In the genomic region with DNA sequence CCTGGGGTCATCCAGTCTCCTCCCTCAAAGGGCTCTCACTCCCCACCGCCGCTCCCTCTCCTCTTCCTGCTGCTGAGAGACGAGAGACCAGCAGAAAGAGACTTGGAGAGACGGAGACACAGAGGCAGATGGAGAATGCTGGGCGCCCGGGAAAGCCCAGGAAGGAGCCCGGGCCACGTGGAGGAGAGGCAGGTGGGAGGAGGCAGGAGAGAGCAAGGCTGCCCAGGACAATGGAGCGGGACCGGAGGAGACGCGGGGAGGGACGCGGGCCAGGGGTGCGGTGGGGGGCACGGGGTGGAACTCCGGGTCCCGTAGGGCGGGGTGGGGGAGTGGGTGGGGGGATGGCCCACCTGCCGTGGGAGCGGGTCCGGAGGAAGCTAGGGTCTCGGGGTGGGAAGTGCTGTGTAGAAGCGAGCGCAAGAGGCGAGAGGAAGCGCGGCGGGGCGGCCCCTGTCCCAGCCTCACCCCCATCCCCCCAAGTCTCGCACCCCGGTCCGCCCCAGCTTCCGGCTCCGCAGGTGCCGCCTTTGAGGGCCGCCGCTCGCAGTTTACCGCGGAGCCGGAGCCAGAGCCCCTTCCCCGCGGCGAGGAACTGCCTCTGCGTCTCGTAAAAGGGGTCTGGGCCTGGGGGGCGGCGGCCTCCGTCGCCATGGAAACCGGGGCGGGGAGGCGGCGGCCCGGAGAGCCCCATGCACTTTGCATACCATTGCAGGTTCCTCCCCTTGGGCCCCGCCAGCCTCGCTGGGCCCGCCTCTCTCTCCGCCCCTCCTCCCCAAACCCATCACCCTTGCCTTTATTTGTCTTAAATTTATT, we compare ENCODE assay signal across 8 cellular contexts. TPM values are rescaled to one million over a fixed set of nuclear protein-coding genes. Genes with fewer than 3 reads are reported as not detected.
DNase-seq lines count a peak whose midpoint lies in the region; ATAC-seq and TF ChIP-seq lines count a peak whose summit lies in the region.

No MANE protein-coding gene starts in this region.

- POLR2A ChIA-PET in CD8-positive, alpha-beta T cell (lab: Charles Lee) = interaction anchor here (1.1 kb wide), 1 partner anchor 13 kb away, joined by 5 read pairs; no protein-coding TSS in a partner anchor
- POLR2A ChIA-PET in activated CD4-positive, alpha-beta T cell treated with anti-CD3 and anti-CD28 coated beads for 36 hours (lab: Charles Lee) = no interaction called here

- intact Hi-C loops in CD8-positive, alpha-beta T cell (cut with DNase I, micrococcal nuclease) = no loop called here
- intact Hi-C loops in activated CD4-positive, alpha-beta T cell treated with anti-CD3 and anti-CD28 coated beads for 36 hours (cut with DNase I, micrococcal nuclease) = loop anchor here in 1 of 2 experiments (2.0 kb wide), 1 partner anchor 39 kb away; no protein-coding TSS in a partner anchor

- peak; percentile 32 to 77 (median 60) for DNase-seq in CD8-positive, alpha-beta T cell
- peak; percentile 79 for DNase-seq in activated CD4-positive, alpha-beta T cell treated with anti-CD3 and anti-CD28 coated beads for 36 hours
- DNase-seq in coronary artery (ENCODE audit: low spot score) (no peak), NCI-H748 treated with DMSO at 0.1 percent for 48 hours (lab: John Stamatoyannopoulos, UW) (no peak)

- peak overlapping the region; percentile 65 for H3K4me3 Mint-ChIP-seq in CD8-positive, alpha-beta T cell
- peak overlapping the region; percentile 44 for H3K4me3 Mint-ChIP-seq in activated CD4-positive, alpha-beta T cell treated with anti-CD3 and anti-CD28 coated beads for 36 hours
- peak overlapping the region; percentile 77 for H3K4me3 Mint-ChIP-seq in stimulated activated memory B cell treated with anti-CD40 and anti-IgM and Interleukin-4, amounts not matched to agents 10 μg/mL and 1 μg/mL and 100 μg/mL, for 72 hours

- no peaks in the 10 kb centered on the region for H3K36me3 ChIP-seq in CD8-positive, alpha-beta T cell (ENCODE audit: insufficient read depth, low read length)

- H3K9me3 Mint-ChIP-seq in CD8-positive, alpha-beta T cell = no peaks in the 10 kb centered on the region
- H3K9me3 Mint-ChIP-seq in activated CD4-positive, alpha-beta T cell treated with anti-CD3 and anti-CD28 coated beads for 36 hours (ENCODE audit: low read depth) = no peaks in the 10 kb centered on the region
- no peaks in the 10 kb centered on the region for H3K9me3 Mint-ChIP-seq in stimulated activated memory B cell treated with anti-CD40 and anti-IgM and Interleukin-4, amounts not matched to agents 10 μg/mL and 1 μg/mL and 100 μg/mL, for 72 hours

- no peaks in the 10 kb centered on the region for H3K36me3 Mint-ChIP-seq in CD8-positive, alpha-beta T cell
- no peaks in the 10 kb centered on the region for H3K36me3 Mint-ChIP-seq in activated CD4-positive, alpha-beta T cell treated with anti-CD3 and anti-CD28 coated beads for 36 hours (ENCODE audit: low read depth)
- no peaks in the 10 kb centered on the region for H3K36me3 Mint-ChIP-seq in stimulated activated memory B cell treated with anti-CD40 and anti-IgM and Interleukin-4, amounts not matched to agents 10 μg/mL and 1 μg/mL and 100 μg/mL, for 72 hours

- TF ChIP-seq CTCF in CD8-positive, alpha-beta T cell (IDR thresholded peaks at IDR 0.05) = no peak
- TF ChIP-seq CTCF in coronary artery (IDR thresholded peaks at IDR 0.05) = no peak

- CTCF ChIA-PET in CD8-positive, alpha-beta T cell (lab: Charles Lee) = interaction anchor here (0.7 to 3.5 kb wide), 2 partner anchors 69 to 89 kb away, joined by 3 to 15 read pairs; no protein-coding TSS in a partner anchor
- CTCF ChIA-PET in activated CD4-positive, alpha-beta T cell treated with anti-CD3 and anti-CD28 coated beads for 36 hours (lab: Charles Lee) = interaction anchor here (3.1 kb wide), 1 partner anchor 17 kb away, joined by 10 read pairs; no protein-coding TSS in a partner anchor

- H3K27ac Mint-ChIP-seq in CD8-positive, alpha-beta T cell = no peak overlapping the region
- H3K27ac Mint-ChIP-seq in activated CD4-positive, alpha-beta T cell treated with anti-CD3 and anti-CD28 coated beads for 36 hours = no peak overlapping the region
- peak overlapping the region; percentile 55 for H3K27ac Mint-ChIP-seq in stimulated activated memory B cell treated with anti-CD40 and anti-IgM and Interleukin-4, amounts not matched to agents 10 μg/mL and 1 μg/mL and 100 μg/mL, for 72 hours

- no peaks in the 10 kb centered on the region for H3K27me3 ChIP-seq in CD8-positive, alpha-beta T cell (ENCODE audit: insufficient read depth, low read length)
- H3K27me3 ChIP-seq in mononuclear cell (ENCODE audit: insufficient read depth, low read length) = peaks cover 11% of the 10 kb centered on the region

- H3K27me3 Mint-ChIP-seq in CD8-positive, alpha-beta T cell (ENCODE audit: low read depth) = peaks cover 8% of the 10 kb centered on the region
- H3K27me3 Mint-ChIP-seq in activated CD4-positive, alpha-beta T cell treated with anti-CD3 and anti-CD28 coated beads for 36 hours = no peaks in the 10 kb centered on the region
- H3K27me3 Mint-ChIP-seq in stimulated activated memory B cell treated with anti-CD40 and anti-IgM and Interleukin-4, amounts not matched to agents 10 μg/mL and 1 μg/mL and 100 μg/mL, for 72 hours = peaks cover 20% of the 10 kb centered on the region

- H3K4me1 ChIP-seq in CD8-positive, alpha-beta T cell (ENCODE audit: insufficient read depth, low read length) = peaks cover 49% of the 10 kb centered on the region
- peaks cover 26% of the 10 kb centered on the region for H3K4me1 ChIP-seq in mononuclear cell (ENCODE audit: insufficient read depth, low read length)

- H3K9me3 ChIP-seq in CD8-positive, alpha-beta T cell (ENCODE audit: low read length) = no peaks in the 10 kb centered on the region
- H3K9me3 ChIP-seq in mononuclear cell (ENCODE audit: low read depth, low read length) = no peaks in the 10 kb centered on the region

- ATAC-seq in CD8-positive, alpha-beta T cell = peak; percentile 85
- ATAC-seq in HG03354 (IDR thresholded peaks at IDR 0.05; ENCODE audit: poor library complexity, severe bottlenecking, unreplicated experiment) = peak; percentile 74
- peak; percentile 78 for ATAC-seq in activated CD4-positive, alpha-beta T cell treated with anti-CD3 and anti-CD28 coated beads for 36 hours
- peak; percentile 85 for ATAC-seq in stimulated activated memory B cell treated with anti-CD40 and anti-IgM and Interleukin-4, amounts not matched to agents 10 μg/mL and 1 μg/mL and 100 μg/mL, for 72 hours
- no peak for ATAC-seq in GM21825 (IDR thresholded peaks at IDR 0.05; ENCODE audit: unreplicated experiment)

- peak overlapping the region; percentile 30 for H3K4me3 ChIP-seq in CD8-positive, alpha-beta T cell (ENCODE audit: low read depth, low read length)
- peak overlapping the region; percentile 74 for H3K4me3 ChIP-seq in coronary artery
- H3K4me3 ChIP-seq in mononuclear cell (ENCODE audit: low read length) = peak overlapping the region; percentile 24

- H3K4me1 Mint-ChIP-seq in CD8-positive, alpha-beta T cell (ENCODE audit: low read depth) = peaks cover 45% of the 10 kb centered on the region
- H3K4me1 Mint-ChIP-seq in activated CD4-positive, alpha-beta T cell treated with anti-CD3 and anti-CD28 coated beads for 36 hours = peaks cover 49% of the 10 kb centered on the region
- H3K4me1 Mint-ChIP-seq in stimulated activated memory B cell treated with anti-CD40 and anti-IgM and Interleukin-4, amounts not matched to agents 10 μg/mL and 1 μg/mL and 100 μg/mL, for 72 hours = peaks cover 41% of the 10 kb centered on the region

- no peak overlapping the region for H3K27ac ChIP-seq in CD8-positive, alpha-beta T cell (ENCODE audit: low read depth, low read length)
- H3K27ac ChIP-seq in coronary artery = no peak overlapping the region

RNA-seq across cellular contexts. Expression of gene EPHA2, which starts 11.7 kb away (rescaled TPM):
- not detected for total RNA-seq in CD8-positive, alpha-beta T cell
- under 1 TPM; 0.19 to 0.21 TPM for total RNA-seq in activated CD4-positive, alpha-beta T cell treated with anti-CD3 and anti-CD28 coated beads for 36 hours
- total RNA-seq in mononuclear cell = 0.63 TPM

RNA-seq across cellular contexts. Expression of gene ARHGEF19, which starts 44.9 kb away (rescaled TPM):
- 1 to 10 TPM; 4.3 to 5.6 TPM for total RNA-seq in CD8-positive, alpha-beta T cell
- 1 to 10 TPM; 4.9 to 6.5 TPM for total RNA-seq in activated CD4-positive, alpha-beta T cell treated with anti-CD3 and anti-CD28 coated beads for 36 hours
- 1.9 TPM for total RNA-seq in mononuclear cell

Comparison
In these comparisons a context has a peak if more than half of its experiments do, and no peak if none do; other contexts are left out.
1. DNase-seq: peak in CD8-positive, alpha-beta T cell (7 of 7) and activated CD4-positive, alpha-beta T cell treated with anti-CD3 and anti-CD28 coated beads for 36 hours (single experiment); none in coronary artery (single experiment) and NCI-H748 treated with DMSO at 0.1 percent for 48 hours (single experiment).
2. H3K4me3 ChIP-seq: peak in every context shown above with its lines; median percentile 74 in coronary artery; 30 in CD8-positive, alpha-beta T cell; 24 in mononuclear cell.
3. Peak in every context shown above with its lines, with median percentiles within 50 percentile points of each other: H3K4me3 Mint-ChIP-seq.